Comparison of ENCODE assay signal across 2 cellular contexts in the genomic region with DNA sequence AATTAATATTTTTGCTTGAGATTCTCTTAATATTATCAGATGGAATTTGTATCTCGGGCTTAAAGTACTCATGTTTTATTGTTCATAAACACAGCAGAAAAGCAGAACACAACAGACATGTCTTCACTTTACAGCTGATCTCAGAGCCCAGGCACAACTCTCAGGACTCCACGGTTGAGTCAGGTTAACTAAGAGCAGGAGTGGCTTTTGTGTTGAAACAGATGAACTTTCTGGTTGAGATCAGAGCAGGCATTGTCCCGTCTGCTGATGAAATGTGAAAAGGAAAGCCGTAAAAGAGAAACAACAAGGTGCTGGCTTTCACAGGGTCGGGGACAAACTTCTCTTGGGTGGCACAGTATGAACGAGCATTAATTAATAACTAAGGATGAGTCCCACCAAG.
TF ChIP-seq lines count a peak whose summit lies in the region.

No MANE protein-coding gene starts in this region.

TF ChIP-seq in GM23338, 12 proteins besides CTCF, POLR2A, EP300 and RAD21 (continued from another document):
- TF ChIP-seq EZH2 (IDR thresholded peaks at IDR 0.05; ENCODE audit: low read depth, unreplicated experiment) (no peak), REST (IDR thresholded peaks at IDR 0.05; ENCODE audit: unreplicated experiment) (no peak), ZNF114 (CRISPR knock-in tag; IDR thresholded peaks at IDR 0.05) (no peak), NANOG (IDR thresholded peaks at IDR 0.05; ENCODE audit: borderline replicate concordance) (no peak), ETS1 (IDR thresholded peaks at IDR 0.05) (no peak), POLR2AphosphoS5 (IDR thresholded peaks at IDR 0.05; ENCODE audit: low read depth) (no peak), CREB1 (CRISPR knock-in tag; IDR thresholded peaks at IDR 0.05; ENCODE audit: low read depth) (no peak), ZNF331 (CRISPR knock-in tag; IDR thresholded peaks at IDR 0.05; ENCODE audit: low read depth) (no peak), JUNB (IDR thresholded peaks at IDR 0.05; ENCODE audit: unreplicated experiment) (no peak)
- TF ChIP-seq, protein P1, sequence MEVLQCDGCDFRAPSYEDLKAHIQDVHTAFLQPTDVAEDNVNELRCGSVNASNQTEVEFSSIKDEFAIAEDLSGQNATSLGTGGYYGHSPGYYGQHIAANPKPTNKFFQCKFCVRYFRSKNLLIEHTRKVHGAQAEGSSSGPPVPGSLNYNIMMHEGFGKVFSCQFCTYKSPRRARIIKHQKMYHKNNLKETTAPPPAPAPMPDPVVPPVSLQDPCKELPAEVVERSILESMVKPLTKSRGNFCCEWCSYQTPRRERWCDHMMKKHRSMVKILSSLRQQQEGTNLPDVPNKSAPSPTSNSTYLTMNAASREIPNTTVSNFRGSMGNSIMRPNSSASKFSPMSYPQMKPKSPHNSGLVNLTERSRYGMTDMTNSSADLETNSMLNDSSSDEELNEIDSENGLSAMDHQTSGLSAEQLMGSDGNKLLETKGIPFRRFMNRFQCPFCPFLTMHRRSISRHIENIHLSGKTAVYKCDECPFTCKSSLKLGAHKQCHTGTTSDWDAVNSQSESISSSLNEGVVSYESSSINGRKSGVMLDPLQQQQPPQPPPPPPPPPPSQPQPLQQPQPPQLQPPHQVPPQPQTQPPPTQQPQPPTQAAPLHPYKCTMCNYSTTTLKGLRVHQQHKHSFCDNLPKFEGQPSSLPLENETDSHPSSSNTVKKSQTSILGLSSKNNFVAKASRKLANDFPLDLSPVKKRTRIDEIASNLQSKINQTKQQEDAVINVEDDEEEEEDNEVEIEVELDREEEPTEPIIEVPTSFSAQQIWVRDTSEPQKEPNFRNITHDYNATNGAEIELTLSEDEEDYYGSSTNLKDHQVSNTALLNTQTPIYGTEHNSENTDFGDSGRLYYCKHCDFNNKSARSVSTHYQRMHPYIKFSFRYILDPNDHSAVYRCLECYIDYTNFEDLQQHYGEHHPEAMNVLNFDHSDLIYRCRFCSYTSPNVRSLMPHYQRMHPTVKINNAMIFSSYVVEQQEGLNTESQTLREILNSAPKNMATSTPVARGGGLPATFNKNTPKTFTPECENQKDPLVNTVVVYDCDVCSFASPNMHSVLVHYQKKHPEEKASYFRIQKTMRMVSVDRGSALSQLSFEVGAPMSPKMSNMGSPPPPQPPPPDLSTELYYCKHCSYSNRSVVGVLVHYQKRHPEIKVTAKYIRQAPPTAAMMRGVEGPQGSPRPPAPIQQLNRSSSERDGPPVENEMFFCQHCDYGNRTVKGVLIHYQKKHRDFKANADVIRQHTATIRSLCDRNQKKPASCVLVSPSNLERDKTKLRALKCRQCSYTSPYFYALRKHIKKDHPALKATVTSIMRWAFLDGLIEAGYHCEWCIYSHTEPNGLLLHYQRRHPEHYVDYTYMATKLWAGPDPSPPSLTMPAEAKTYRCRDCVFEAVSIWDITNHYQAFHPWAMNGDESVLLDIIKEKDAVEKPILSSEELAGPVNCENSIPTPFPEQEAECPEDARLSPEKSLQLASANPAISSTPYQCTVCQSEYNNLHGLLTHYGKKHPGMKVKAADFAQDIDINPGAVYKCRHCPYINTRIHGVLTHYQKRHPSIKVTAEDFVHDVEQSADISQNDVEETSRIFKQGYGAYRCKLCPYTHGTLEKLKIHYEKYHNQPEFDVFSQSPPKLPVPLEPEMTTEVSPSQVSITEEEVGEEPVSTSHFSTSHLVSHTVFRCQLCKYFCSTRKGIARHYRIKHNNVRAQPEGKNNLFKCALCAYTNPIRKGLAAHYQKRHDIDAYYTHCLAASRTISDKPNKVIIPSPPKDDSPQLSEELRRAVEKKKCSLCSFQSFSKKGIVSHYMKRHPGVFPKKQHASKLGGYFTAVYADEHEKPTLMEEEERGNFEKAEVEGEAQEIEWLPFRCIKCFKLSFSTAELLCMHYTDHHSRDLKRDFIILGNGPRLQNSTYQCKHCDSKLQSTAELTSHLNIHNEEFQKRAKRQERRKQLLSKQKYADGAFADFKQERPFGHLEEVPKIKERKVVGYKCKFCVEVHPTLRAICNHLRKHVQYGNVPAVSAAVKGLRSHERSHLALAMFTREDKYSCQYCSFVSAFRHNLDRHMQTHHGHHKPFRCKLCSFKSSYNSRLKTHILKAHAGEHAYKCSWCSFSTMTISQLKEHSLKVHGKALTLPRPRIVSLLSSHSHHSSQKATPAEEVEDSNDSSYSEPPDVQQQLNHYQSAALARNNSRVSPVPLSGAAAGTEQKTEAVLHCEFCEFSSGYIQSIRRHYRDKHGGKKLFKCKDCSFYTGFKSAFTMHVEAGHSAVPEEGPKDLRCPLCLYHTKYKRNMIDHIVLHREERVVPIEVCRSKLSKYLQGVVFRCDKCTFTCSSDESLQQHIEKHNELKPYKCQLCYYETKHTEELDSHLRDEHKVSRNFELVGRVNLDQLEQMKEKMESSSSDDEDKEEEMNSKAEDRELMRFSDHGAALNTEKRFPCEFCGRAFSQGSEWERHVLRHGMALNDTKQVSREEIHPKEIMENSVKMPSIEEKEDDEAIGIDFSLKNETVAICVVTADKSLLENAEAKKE (CRISPR knock-in tag; IDR thresholded peaks at IDR 0.05): no peak
TF ChIP-seq in GM23338: peak in this region for 0.

TF ChIP-seq in SK-N-SH, 30 proteins besides CTCF, POLR2A, EP300 and RAD21 (continued from another document):
- no peak for TF ChIP-seq MEF2A (IDR thresholded peaks at IDR 0.05; ENCODE audit: borderline replicate concordance, low read depth)
